In genomic region chr1:27235827-27236226, GRCh38 we compare ENCODE assay signal across 1 cellular context.
TF ChIP-seq lines count a peak whose summit lies in the region.

No MANE protein-coding gene starts in this region.

TF ChIP-seq in H1, 55 proteins besides CTCF, POLR2A, EP300 and RAD21 (continued from another document):
- TF ChIP-seq, protein P1, sequence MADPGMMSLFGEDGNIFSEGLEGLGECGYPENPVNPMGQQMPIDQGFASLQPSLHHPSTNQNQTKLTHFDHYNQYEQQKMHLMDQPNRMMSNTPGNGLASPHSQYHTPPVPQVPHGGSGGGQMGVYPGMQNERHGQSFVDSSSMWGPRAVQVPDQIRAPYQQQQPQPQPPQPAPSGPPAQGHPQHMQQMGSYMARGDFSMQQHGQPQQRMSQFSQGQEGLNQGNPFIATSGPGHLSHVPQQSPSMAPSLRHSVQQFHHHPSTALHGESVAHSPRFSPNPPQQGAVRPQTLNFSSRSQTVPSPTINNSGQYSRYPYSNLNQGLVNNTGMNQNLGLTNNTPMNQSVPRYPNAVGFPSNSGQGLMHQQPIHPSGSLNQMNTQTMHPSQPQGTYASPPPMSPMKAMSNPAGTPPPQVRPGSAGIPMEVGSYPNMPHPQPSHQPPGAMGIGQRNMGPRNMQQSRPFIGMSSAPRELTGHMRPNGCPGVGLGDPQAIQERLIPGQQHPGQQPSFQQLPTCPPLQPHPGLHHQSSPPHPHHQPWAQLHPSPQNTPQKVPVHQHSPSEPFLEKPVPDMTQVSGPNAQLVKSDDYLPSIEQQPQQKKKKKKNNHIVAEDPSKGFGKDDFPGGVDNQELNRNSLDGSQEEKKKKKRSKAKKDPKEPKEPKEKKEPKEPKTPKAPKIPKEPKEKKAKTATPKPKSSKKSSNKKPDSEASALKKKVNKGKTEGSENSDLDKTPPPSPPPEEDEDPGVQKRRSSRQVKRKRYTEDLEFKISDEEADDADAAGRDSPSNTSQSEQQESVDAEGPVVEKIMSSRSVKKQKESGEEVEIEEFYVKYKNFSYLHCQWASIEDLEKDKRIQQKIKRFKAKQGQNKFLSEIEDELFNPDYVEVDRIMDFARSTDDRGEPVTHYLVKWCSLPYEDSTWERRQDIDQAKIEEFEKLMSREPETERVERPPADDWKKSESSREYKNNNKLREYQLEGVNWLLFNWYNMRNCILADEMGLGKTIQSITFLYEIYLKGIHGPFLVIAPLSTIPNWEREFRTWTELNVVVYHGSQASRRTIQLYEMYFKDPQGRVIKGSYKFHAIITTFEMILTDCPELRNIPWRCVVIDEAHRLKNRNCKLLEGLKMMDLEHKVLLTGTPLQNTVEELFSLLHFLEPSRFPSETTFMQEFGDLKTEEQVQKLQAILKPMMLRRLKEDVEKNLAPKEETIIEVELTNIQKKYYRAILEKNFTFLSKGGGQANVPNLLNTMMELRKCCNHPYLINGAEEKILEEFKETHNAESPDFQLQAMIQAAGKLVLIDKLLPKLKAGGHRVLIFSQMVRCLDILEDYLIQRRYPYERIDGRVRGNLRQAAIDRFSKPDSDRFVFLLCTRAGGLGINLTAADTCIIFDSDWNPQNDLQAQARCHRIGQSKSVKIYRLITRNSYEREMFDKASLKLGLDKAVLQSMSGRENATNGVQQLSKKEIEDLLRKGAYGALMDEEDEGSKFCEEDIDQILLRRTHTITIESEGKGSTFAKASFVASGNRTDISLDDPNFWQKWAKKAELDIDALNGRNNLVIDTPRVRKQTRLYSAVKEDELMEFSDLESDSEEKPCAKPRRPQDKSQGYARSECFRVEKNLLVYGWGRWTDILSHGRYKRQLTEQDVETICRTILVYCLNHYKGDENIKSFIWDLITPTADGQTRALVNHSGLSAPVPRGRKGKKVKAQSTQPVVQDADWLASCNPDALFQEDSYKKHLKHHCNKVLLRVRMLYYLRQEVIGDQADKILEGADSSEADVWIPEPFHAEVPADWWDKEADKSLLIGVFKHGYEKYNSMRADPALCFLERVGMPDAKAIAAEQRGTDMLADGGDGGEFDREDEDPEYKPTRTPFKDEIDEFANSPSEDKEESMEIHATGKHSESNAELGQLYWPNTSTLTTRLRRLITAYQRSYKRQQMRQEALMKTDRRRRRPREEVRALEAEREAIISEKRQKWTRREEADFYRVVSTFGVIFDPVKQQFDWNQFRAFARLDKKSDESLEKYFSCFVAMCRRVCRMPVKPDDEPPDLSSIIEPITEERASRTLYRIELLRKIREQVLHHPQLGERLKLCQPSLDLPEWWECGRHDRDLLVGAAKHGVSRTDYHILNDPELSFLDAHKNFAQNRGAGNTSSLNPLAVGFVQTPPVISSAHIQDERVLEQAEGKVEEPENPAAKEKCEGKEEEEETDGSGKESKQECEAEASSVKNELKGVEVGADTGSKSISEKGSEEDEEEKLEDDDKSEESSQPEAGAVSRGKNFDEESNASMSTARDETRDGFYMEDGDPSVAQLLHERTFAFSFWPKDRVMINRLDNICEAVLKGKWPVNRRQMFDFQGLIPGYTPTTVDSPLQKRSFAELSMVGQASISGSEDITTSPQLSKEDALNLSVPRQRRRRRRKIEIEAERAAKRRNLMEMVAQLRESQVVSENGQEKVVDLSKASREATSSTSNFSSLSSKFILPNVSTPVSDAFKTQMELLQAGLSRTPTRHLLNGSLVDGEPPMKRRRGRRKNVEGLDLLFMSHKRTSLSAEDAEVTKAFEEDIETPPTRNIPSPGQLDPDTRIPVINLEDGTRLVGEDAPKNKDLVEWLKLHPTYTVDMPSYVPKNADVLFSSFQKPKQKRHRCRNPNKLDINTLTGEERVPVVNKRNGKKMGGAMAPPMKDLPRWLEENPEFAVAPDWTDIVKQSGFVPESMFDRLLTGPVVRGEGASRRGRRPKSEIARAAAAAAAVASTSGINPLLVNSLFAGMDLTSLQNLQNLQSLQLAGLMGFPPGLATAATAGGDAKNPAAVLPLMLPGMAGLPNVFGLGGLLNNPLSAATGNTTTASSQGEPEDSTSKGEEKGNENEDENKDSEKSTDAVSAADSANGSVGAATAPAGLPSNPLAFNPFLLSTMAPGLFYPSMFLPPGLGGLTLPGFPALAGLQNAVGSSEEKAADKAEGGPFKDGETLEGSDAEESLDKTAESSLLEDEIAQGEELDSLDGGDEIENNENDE (IDR thresholded peaks at IDR 0.05; ENCODE audit: insufficient replicate concordance, low read length) = no peak
- TF ChIP-seq E2F6 (IDR thresholded peaks at IDR 0.05) = no peak
- TF ChIP-seq TAF7 (optimal IDR thresholded peaks at IDR 0.05; ENCODE audit: borderline replicate concordance, low read depth, low read length) = no peak
- TF ChIP-seq SUZ12 (IDR thresholded peaks at IDR 0.05; ENCODE audit: low read length) = no peak
- no peak for TF ChIP-seq RXRA (IDR thresholded peaks at IDR 0.05; ENCODE audit: insufficient read depth, low read depth, low read length)
- TF ChIP-seq TEAD4 (IDR thresholded peaks at IDR 0.05; ENCODE audit: low read depth, low read length) = no peak
- no peak for TF ChIP-seq YY1 (IDR thresholded peaks at IDR 0.05; ENCODE audit: low read depth, low read length)
- no peak for TF ChIP-seq GABPA (IDR thresholded peaks at IDR 0.05; ENCODE audit: borderline replicate concordance, insufficient read depth, low read length)
- no peak for TF ChIP-seq JUN (IDR thresholded peaks at IDR 0.05; ENCODE audit: low read depth, low read length)
- TF ChIP-seq USF2 (IDR thresholded peaks at IDR 0.05; ENCODE audit: low read length) = no peak
